Comparison of ENCODE assay signal across 14 cellular contexts in genomic region chr21:42592156-42592820, GRCh38.
DNase-seq lines count a peak whose midpoint lies in the region; ATAC-seq, FAIRE-seq and TF ChIP-seq lines count a peak whose summit lies in the region.
"Had no signal": no experiment of that assay in that cellular context is flagged by ENCODE, and none has a peak within 500 bp of the region (broad histone marks: within the 10 kb centered on the region; RNA-seq: fewer than 3 reads in every experiment).

No MANE protein-coding gene starts in this region.

- intact Hi-C loops in posterior vena cava (cut with DNase I) (no loop called here), PC-9 (cut with micrococcal nuclease; ENCODE audit: unreplicated experiment) (loop anchor here (2.0 kb wide), 2 partner anchors 61 to 227 kb away; partner anchors contain the start of gene PDE9A)

- no TSS peak for BruUV-seq in PC-9 (replicated peaks; lab: Mats Ljungman, UMichigan)

- TF ChIP-seq POLR2A in GM12891 (IDR thresholded peaks at IDR 0.05; ENCODE audit: low read depth, low read length), result no peak

- POLR2A ChIA-PET in PC-9 (lab: Charles Lee; ENCODE audit: unreplicated experiment), result no interaction called here

- H3F3A ChIP-seq in PC-9 (ENCODE audit: insufficient read depth, low read depth), result no peaks in the 10 kb centered on the region

- H3K4me1 ChIP-seq in RWPE2 (ENCODE audit: insufficient read depth, poor library complexity, severe bottlenecking) (no peaks in the 10 kb centered on the region), PC-9 (replicated peaks; ENCODE audit: insufficient read depth) (no peaks in the 10 kb centered on the region)

- H4K20me1 ChIP-seq in PC-9 (ENCODE audit: insufficient read depth), result no peaks in the 10 kb centered on the region

- no peak overlapping the region for H3K27ac ChIP-seq in RWPE2 (ENCODE audit: poor library complexity, severe bottlenecking)
- no peak overlapping the region for H3K27ac ChIP-seq in PC-9

- H3K4me2 ChIP-seq in PC-9, result no peak overlapping the region

- TF ChIP-seq CTCF in RWPE2 (IDR thresholded peaks at IDR 0.05; ENCODE audit: poor library complexity, severe bottlenecking), result no peak
- no peak for TF ChIP-seq CTCF in PC-9 (conservative IDR thresholded peaks at IDR 0.05)

- H3K9me3 ChIP-seq in RWPE2 (ENCODE audit: severe bottlenecking), result no peaks in the 10 kb centered on the region
- no peaks in the 10 kb centered on the region for H3K9me3 ChIP-seq in PC-9 (ENCODE audit: insufficient read depth, low read depth)

- peak; percentile 22 for DNase-seq in activated effector memory CD4-positive, alpha-beta T cell treated with anti-CD3 and anti-CD28 coated beads, Interleukin-2, amount 50 U/mL, for 16 hours
- DNase-seq in activated effector memory CD4-positive, alpha-beta T cell treated with Interleukin-2 at 50 U/mL for 16 hours, result no peak
- DNase-seq in RWPE2 (ENCODE audit: low spot score) (peak; percentile 23), islet precursor cell (peak; percentile 34), posterior vena cava (ENCODE audit: low spot score) (peak; percentile 48), PC-9 (no peak), NCI-H187 treated with DMSO at 0.1 percent for 48 hours (lab: John Stamatoyannopoulos, UW) (no peak), GM12891 (ENCODE audit: insufficient read length, low spot score) (no peak)
- DNase-seq: Calu3; CD4-positive, alpha-beta T cell; NCI-H1436 treated with DMSO at 0.1 percent for 48 hours; NCI-H2081 treated with DMSO at 0.1 percent for 48 hours; PC-3 had no signal

- ATAC-seq in RWPE2 (ENCODE audit: low read depth), result no peak

- CTCF ChIA-PET in PC-9 (lab: Charles Lee), result interaction anchor here (0.5 to 0.6 kb wide), 3 partner anchors 44 to 438 kb away, joined by 3 read pairs; no protein-coding TSS in a partner anchor

- no peaks in the 10 kb centered on the region for H3K36me3 ChIP-seq in RWPE2 (ENCODE audit: low read depth)
- H3K36me3 ChIP-seq in PC-9 (ENCODE audit: low read depth), result no peaks in the 10 kb centered on the region

- H3K4me3 ChIP-seq in RWPE2 (ENCODE audit: severe bottlenecking), result no peak overlapping the region
- H3K4me3 ChIP-seq in PC-9, result no peak overlapping the region

- no peaks in the 10 kb centered on the region for H3K9me2 ChIP-seq in PC-9 (ENCODE audit: insufficient read depth)

- no peaks in the 10 kb centered on the region for H3K79me2 ChIP-seq in PC-9 (ENCODE audit: low read depth)

- no peak for FAIRE-seq in GM12891 (lab: Jason Lieb, UNC)
- FAIRE-seq: G401.6 had no signal

- no peak overlapping the region for H2AFZ ChIP-seq in PC-9

- H3K27me3 ChIP-seq in RWPE2 (ENCODE audit: insufficient read depth, poor library complexity, severe bottlenecking) (no peaks in the 10 kb centered on the region), PC-9 (ENCODE audit: insufficient read depth, low read depth) (no peaks in the 10 kb centered on the region)

TF ChIP-seq in GM12891, 5 proteins besides CTCF, POLR2A, EP300 and RAD21:
- TF ChIP-seq POU2F2 (IDR thresholded peaks at IDR 0.05; ENCODE audit: low read depth, low read length) (no peak), PAX5 (IDR thresholded peaks at IDR 0.05; ENCODE audit: insufficient read depth, low read length, severe bottlenecking) (no peak), SPI1 (IDR thresholded peaks at IDR 0.05; ENCODE audit: low read depth, low read length) (no peak), POLR2AphosphoS5 (IDR thresholded peaks at IDR 0.05; ENCODE audit: low read depth, low read length) (no peak), TAF1 (IDR thresholded peaks at IDR 0.05; ENCODE audit: low read depth, low read length) (no peak)

Comparison
In these comparisons a context has a peak if more than half of its experiments do, and no peak if none do; other contexts are left out.
1. DNase-seq: peak in activated effector memory CD4-positive, alpha-beta T cell treated with anti-CD3 and anti-CD28 coated beads, Interleukin-2, amount 50 U/mL, for 16 hours (single experiment), RWPE2 (single experiment), islet precursor cell (single experiment) and posterior vena cava (single experiment); none in activated effector memory CD4-positive, alpha-beta T cell treated with Interleukin-2 at 50 U/mL for 16 hours (single experiment), PC-9 (0 of 2), NCI-H187 treated with DMSO at 0.1 percent for 48 hours (single experiment) and GM12891 (single experiment).